15 cellular contexts compared by ENCODE assay signal in genomic region chr3:78863294-78864203, GRCh38.
DNase-seq lines count a peak whose midpoint lies in the region; ATAC-seq and TF ChIP-seq lines count a peak whose summit lies in the region.
"Had no signal": no experiment of that assay in that cellular context is flagged by ENCODE, and none has a peak within 500 bp of the region (broad histone marks: within the 10 kb centered on the region; RNA-seq: fewer than 3 reads in every experiment).

No MANE protein-coding gene starts in this region.

- H4K8ac ChIP-seq in mesendoderm (ENCODE audit: low read depth, low read length) = no peak overlapping the region

- H3K4me1 ChIP-seq in mesendoderm (ENCODE audit: control insufficient read depth, low read depth, low read length) = peaks cover 5% of the 10 kb centered on the region

- H3K79me1 ChIP-seq in mesendoderm (ENCODE audit: low read length) = no peaks in the 10 kb centered on the region

- H3K9ac ChIP-seq in mesendoderm (ENCODE audit: low read length) = no peak overlapping the region

- peaks cover 45% of the 10 kb centered on the region for H3K4me1 Mint-ChIP-seq in endothelial cell (ENCODE audit: unreplicated experiment)
- H3K4me1 Mint-ChIP-seq in activated T-cell treated with anti-CD3 and anti-CD28 coated beads, Interleukin-2, amount 50 U/mL, for 72 hours (ENCODE audit: low read depth) = no peaks in the 10 kb centered on the region
- H3K4me1 Mint-ChIP-seq: CD14-positive monocyte had no signal

- peak overlapping the region; percentile 58 for H3K27ac Mint-ChIP-seq in endothelial cell (ENCODE audit: unreplicated experiment)
- no peak overlapping the region for H3K27ac Mint-ChIP-seq in activated T-cell treated with anti-CD3 and anti-CD28 coated beads, Interleukin-2, amount 50 U/mL, for 72 hours
- H3K27ac Mint-ChIP-seq: CD14-positive monocyte; CD8-positive, alpha-beta T cell had no signal

- H3K36me3 ChIP-seq in mesendoderm (ENCODE audit: control insufficient read depth, insufficient read depth, low read length) (no peaks in the 10 kb centered on the region), WERI-Rb-1 (no peaks in the 10 kb centered on the region; the same call in 1 of the 2 replicates)
- H3K36me3 ChIP-seq: HAP-1 had no signal

- no peak overlapping the region for H4K5ac ChIP-seq in mesendoderm (ENCODE audit: low read length)

- H3K4ac ChIP-seq in mesendoderm (ENCODE audit: low read depth, low read length) = no peak overlapping the region

- no CpG with 5 or more reads among the region's 5 CpGs for WGBS in mesendoderm (ENCODE audit: extremely low coverage, insufficient coverage, low lambda C conversion rate)

- H3K4me3 ChIP-seq in mesendoderm (ENCODE audit: low read length) (no peak overlapping the region), WERI-Rb-1 (ENCODE audit: low read depth, low read length) (no peak overlapping the region)
- H3K4me3 ChIP-seq: HAP-1, K562 had no signal

- H3K18ac ChIP-seq in mesendoderm (ENCODE audit: low read length) = no peak overlapping the region

- H3K23ac ChIP-seq in mesendoderm (ENCODE audit: low read length) = no peak overlapping the region

- H3K9me3 ChIP-seq in WERI-Rb-1 (ENCODE audit: severe bottlenecking) = no peaks in the 10 kb centered on the region
- H3K9me3 ChIP-seq: HAP-1 had no signal

- H3K27me3 ChIP-seq in mesendoderm (ENCODE audit: insufficient read depth, low read length, poor library complexity) = no peaks in the 10 kb centered on the region
- no peaks in the 10 kb centered on the region for H3K27me3 ChIP-seq in WERI-Rb-1 (ENCODE audit: insufficient read depth, low read depth, severe bottlenecking)

- CTCF ChIA-PET in HEK293T (lab: Yijun Ruan, JAX) = no interaction called here

- DNase-seq in HEK293T (ENCODE audit: extremely low spot score) (no peak), endothelial cell (ENCODE audit: low spot score) (no peak), mesendoderm (peak; percentile 83), foreskin melanocyte (no peak), WERI-Rb-1 (no peak)
- DNase-seq in activated T-cell treated with anti-CD3 and anti-CD28 coated beads, Interleukin-2, amount 50 U/mL, for 72 hours = no peak
- DNase-seq: CD8-positive, alpha-beta T cell; COR-L47; DMS153; DMS79 treated with DMSO at 0.1 percent for 48 hours; EL had no signal

- H3K56ac ChIP-seq in mesendoderm (ENCODE audit: low read length) = no peak overlapping the region

- H3K4me3 Mint-ChIP-seq in endothelial cell (ENCODE audit: unreplicated experiment) = no peak overlapping the region
- no peak overlapping the region for H3K4me3 Mint-ChIP-seq in activated T-cell treated with anti-CD3 and anti-CD28 coated beads, Interleukin-2, amount 50 U/mL, for 72 hours
- H3K4me3 Mint-ChIP-seq: CD14-positive monocyte; CD8-positive, alpha-beta T cell had no signal

- no peak overlapping the region for H2BK5ac ChIP-seq in mesendoderm (ENCODE audit: low read length)

- no peak overlapping the region for H2BK120ac ChIP-seq in mesendoderm (ENCODE audit: low read depth, low read length)

- H2AK5ac ChIP-seq in mesendoderm (ENCODE audit: low read length) = no peak overlapping the region

- H3K27ac ChIP-seq in mesendoderm (ENCODE audit: low read depth, low read length) (no peak overlapping the region), WERI-Rb-1 (no peak overlapping the region)

- ATAC-seq in activated T-cell treated with anti-CD3 and anti-CD28 coated beads, Interleukin-2, amount 50 U/mL, for 72 hours (replicated peaks in 1 of 2) = no peak
- ATAC-seq in GM18498 (IDR thresholded peaks at IDR 0.05; ENCODE audit: unreplicated experiment) = no peak
- ATAC-seq: CD8-positive, alpha-beta T cell; K562 had no signal

- no peak overlapping the region for H2BK15ac ChIP-seq in mesendoderm (replicated peaks; ENCODE audit: low read depth)

- POLR2A ChIA-PET in HEK293T (lab: Yijun Ruan, JAX) = no interaction called here

- H3K79me2 ChIP-seq in mesendoderm (ENCODE audit: control insufficient read depth, insufficient read depth, low read length) = peaks cover 2% of the 10 kb centered on the region

- no peak for TF ChIP-seq CTCF in endothelial cell (IDR thresholded peaks at IDR 0.05; ENCODE audit: unreplicated experiment)
- no peak for TF ChIP-seq CTCF in WERI-Rb-1 (IDR thresholded peaks at IDR 0.05; ENCODE audit: low read depth, low read length)

- H3K27me3 Mint-ChIP-seq in endothelial cell (ENCODE audit: unreplicated experiment) = peaks cover 1% of the 10 kb centered on the region
- H3K27me3 Mint-ChIP-seq in activated T-cell treated with anti-CD3 and anti-CD28 coated beads, Interleukin-2, amount 50 U/mL, for 72 hours (ENCODE audit: low read depth) = no peaks in the 10 kb centered on the region

- no peak overlapping the region for H3K4me2 ChIP-seq in mesendoderm (ENCODE audit: low read length)

- H3K9me3 Mint-ChIP-seq in endothelial cell (ENCODE audit: unreplicated experiment) = no peaks in the 10 kb centered on the region
- H3K9me3 Mint-ChIP-seq in activated T-cell treated with anti-CD3 and anti-CD28 coated beads, Interleukin-2, amount 50 U/mL, for 72 hours = peaks cover 13% of the 10 kb centered on the region in 2 donors

- H3K36me3 Mint-ChIP-seq in endothelial cell (ENCODE audit: low read depth, unreplicated experiment) = no peaks in the 10 kb centered on the region
- peaks cover 0 to 2% of the 10 kb centered on the region in 2 donors for H3K36me3 Mint-ChIP-seq in activated T-cell treated with anti-CD3 and anti-CD28 coated beads, Interleukin-2, amount 50 U/mL, for 72 hours (ENCODE audit: insufficient read depth in 2 of 2)
- H3K36me3 Mint-ChIP-seq: CD14-positive monocyte; CD8-positive, alpha-beta T cell had no signal

TF ChIP-seq in HEK293T, 16 proteins besides CTCF, POLR2A, EP300 and RAD21:
- TF ChIP-seq HDGF (IDR thresholded peaks at IDR 0.05; ENCODE audit: borderline replicate concordance) (no peak), L3MBTL2 (conservative IDR thresholded peaks at IDR 0.05) (no peak), BHLHE40 (IDR thresholded peaks at IDR 0.05; ENCODE audit: borderline replicate concordance) (no peak), PKNOX1 (IDR thresholded peaks at IDR 0.05) (peak; percentile 87), ARNT (IDR thresholded peaks at IDR 0.05) (no peak), LEF1 (IDR thresholded peaks at IDR 0.05; ENCODE audit: borderline replicate concordance) (no peak), FOXM1 (IDR thresholded peaks at IDR 0.05; ENCODE audit: borderline replicate concordance) (no peak), SUZ12 (IDR thresholded peaks at IDR 0.05) (no peak), TARDBP (IDR thresholded peaks at IDR 0.05) (no peak), FOXA1 (IDR thresholded peaks at IDR 0.05) (no peak), ZNF384 (IDR thresholded peaks at IDR 0.05) (no peak), CTBP1 (IDR thresholded peaks at IDR 0.05; ENCODE audit: borderline replicate concordance) (0 out of 2 replicates have a peak, but pooled peaks have one; percentile 14), SP1 (IDR thresholded peaks at IDR 0.05) (no peak), NFRKB (IDR thresholded peaks at IDR 0.05) (no peak), FOXK2 (IDR thresholded peaks at IDR 0.05) (no peak)
